24 cellular contexts compared by ENCODE assay signal in genomic region chr13:42211704-42212103, GRCh38.
DNase-seq lines count a peak whose midpoint lies in the region; ATAC-seq, FAIRE-seq and TF ChIP-seq lines count a peak whose summit lies in the region.
"Had no signal": no experiment of that assay in that cellular context is flagged by ENCODE, and none has a peak within 500 bp of the region (broad histone marks: within the 10 kb centered on the region; RNA-seq: fewer than 3 reads in every experiment).

No MANE protein-coding gene starts in this region.

- H3K27me3 Mint-ChIP-seq in activated CD4-positive, alpha-beta T cell treated with anti-CD3 and anti-CD28 coated beads, Interleukin-2, amount 10 ng/mL, durations not matched to agents 24 days and 14 days, result no peaks in the 10 kb centered on the region
- H3K27me3 Mint-ChIP-seq in naive thymus-derived CD8-positive, alpha-beta T cell, result no peaks in the 10 kb centered on the region
- H3K27me3 Mint-ChIP-seq: IgD-negative memory B cell had no signal

- no peak for ATAC-seq in naive thymus-derived CD8-positive, alpha-beta T cell
- ATAC-seq: left lobe of liver; stimulated activated naive CD8-positive, alpha-beta T cell treated with anti-CD3 and anti-CD28 coated beads, Interleukin-15, Interleukin-2, amounts not matched to agents 100 U/mL and 50 U/mL, for 24 hours had no signal

- POLR2A ChIA-PET in naive thymus-derived CD8-positive, alpha-beta T cell (lab: Charles Lee), result no interaction called here

- no peaks in the 10 kb centered on the region for H3K4me1 ChIP-seq in ascending aorta
- H3K4me1 ChIP-seq: right atrium auricular region had no signal

- H3K4me3 Mint-ChIP-seq in activated CD4-positive, alpha-beta T cell treated with anti-CD3 and anti-CD28 coated beads, Interleukin-2, amount 10 ng/mL, durations not matched to agents 24 days and 14 days, result no peak overlapping the region
- H3K4me3 Mint-ChIP-seq in naive thymus-derived CD8-positive, alpha-beta T cell, result no peak overlapping the region
- H3K4me3 Mint-ChIP-seq: CD14-positive monocyte, IgD-negative memory B cell had no signal

- DNase-seq in activated CD4-positive, alpha-beta T cell treated with anti-CD3 and anti-CD28 coated beads, Interleukin-2, amount 10 ng/mL, durations not matched to agents 24 days and 14 days, result no peak
- no peak for DNase-seq in activated CD4-positive, alpha-beta T cell treated with anti-CD3 and anti-CD28 coated beads for 1 hour
- peak; percentile 44 for DNase-seq in RCC 7860 (ENCODE audit: low spot score)
- DNase-seq in epithelial cell of proximal tubule (ENCODE audit: low read depth), result peak; percentile 10
- DNase-seq in renal cortical epithelial cell (ENCODE audit: low read depth), result peak; percentile 42
- DNase-seq in activated CD8-positive, alpha-beta memory T cell treated with anti-CD3 and anti-CD28 coated beads, Interleukin-2, amount 50 U/mL, for 4 hours, result no peak
- DNase-seq in ascending aorta (ENCODE audit: low spot score in 2 of 2), result no peak
- no peak for DNase-seq in naive thymus-derived CD8-positive, alpha-beta T cell
- DNase-seq: 8988T; cerebellar nuclear complex; DMS153; effector CD8-positive, alpha-beta T cell; NCI-H2081; SHP77 treated with DMSO at 0.1 percent for 48 hours; stimulated activated naive CD8-positive, alpha-beta T cell treated with anti-CD3 and anti-CD28 coated beads, Interleukin-15, Interleukin-2, amounts not matched to agents 100 U/mL and 50 U/mL, for 24 hours; T-helper 1 cell; trophoblast cell had no signal

- H3K27ac ChIP-seq in ascending aorta, result no peak overlapping the region
- H3K27ac ChIP-seq: neutrophil, right atrium auricular region, VCaP had no signal

- H3K27me3 ChIP-seq in ascending aorta, result no peaks in the 10 kb centered on the region
- H3K27me3 ChIP-seq: neutrophil, right atrium auricular region had no signal

- no peak for FAIRE-seq in RCC 7860 (lab: Jason Lieb, UNC)
- FAIRE-seq: frontal cortex had no signal

- no peaks in the 10 kb centered on the region for H3K9me3 Mint-ChIP-seq in activated CD4-positive, alpha-beta T cell treated with anti-CD3 and anti-CD28 coated beads, Interleukin-2, amount 10 ng/mL, durations not matched to agents 24 days and 14 days
- no peaks in the 10 kb centered on the region for H3K9me3 Mint-ChIP-seq in naive thymus-derived CD8-positive, alpha-beta T cell
- H3K9me3 Mint-ChIP-seq: IgD-negative memory B cell had no signal

- H3K4me1 Mint-ChIP-seq in activated CD4-positive, alpha-beta T cell treated with anti-CD3 and anti-CD28 coated beads, Interleukin-2, amount 10 ng/mL, durations not matched to agents 24 days and 14 days, result peaks cover 2% of the 10 kb centered on the region
- H3K4me1 Mint-ChIP-seq in naive thymus-derived CD8-positive, alpha-beta T cell, result no peaks in the 10 kb centered on the region
- H3K4me1 Mint-ChIP-seq: CD14-positive monocyte had no signal

- H3K36me3 Mint-ChIP-seq in activated CD4-positive, alpha-beta T cell treated with anti-CD3 and anti-CD28 coated beads, Interleukin-2, amount 10 ng/mL, durations not matched to agents 24 days and 14 days (ENCODE audit: low read depth), result peaks cover 32% of the 10 kb centered on the region
- H3K36me3 Mint-ChIP-seq in naive thymus-derived CD8-positive, alpha-beta T cell, result peaks cover 10 to 43% (median 35%) of the 10 kb centered on the region in 3 donors

- H3K36me3 ChIP-seq in ascending aorta, result peaks cover 21 to 58% of the 10 kb centered on the region in 2 donors
- H3K36me3 ChIP-seq: neutrophil had no signal

- intact Hi-C loops in activated CD4-positive, alpha-beta T cell treated with anti-CD3 and anti-CD28 coated beads, Interleukin-2, amount 10 ng/mL, durations not matched to agents 24 days and 14 days (cut with micrococcal nuclease), result no loop called here
- intact Hi-C loops in ascending aorta (cut with DNase I), result no loop called here

- no peaks in the 10 kb centered on the region for H3K9me3 ChIP-seq in ascending aorta
- H3K9me3 ChIP-seq: neutrophil, right atrium auricular region had no signal

- no peak for TF ChIP-seq CTCF in epithelial cell of proximal tubule (conservative IDR thresholded peaks at IDR 0.05; ENCODE audit: low read depth, low read length)
- no peak for TF ChIP-seq CTCF in ascending aorta (IDR thresholded peaks at IDR 0.05)

- H3K4me3 ChIP-seq in epithelial cell of proximal tubule (ENCODE audit: low read depth, low read length) (no peak overlapping the region), ascending aorta (no peak overlapping the region)
- H3K4me3 ChIP-seq: right atrium auricular region had no signal

- peak overlapping the region; percentile 17 for H3K27ac Mint-ChIP-seq in activated CD4-positive, alpha-beta T cell treated with anti-CD3 and anti-CD28 coated beads, Interleukin-2, amount 10 ng/mL, durations not matched to agents 24 days and 14 days
- H3K27ac Mint-ChIP-seq in naive thymus-derived CD8-positive, alpha-beta T cell, result no peak overlapping the region
- H3K27ac Mint-ChIP-seq: CD14-positive monocyte had no signal

Comparison
In these comparisons a context has a peak if more than half of its experiments do, and no peak if none do; other contexts are left out.
1. DNase-seq: peak in RCC 7860 (single experiment), epithelial cell of proximal tubule (single experiment) and renal cortical epithelial cell (single experiment); none in activated CD4-positive, alpha-beta T cell treated with anti-CD3 and anti-CD28 coated beads, Interleukin-2, amount 10 ng/mL, durations not matched to agents 24 days and 14 days (single experiment), activated CD4-positive, alpha-beta T cell treated with anti-CD3 and anti-CD28 coated beads for 1 hour (single experiment), activated CD8-positive, alpha-beta memory T cell treated with anti-CD3 and anti-CD28 coated beads, Interleukin-2, amount 50 U/mL, for 4 hours (single experiment), ascending aorta (0 of 2) and naive thymus-derived CD8-positive, alpha-beta T cell (0 of 10).